Comparison of ENCODE assay signal across 23 cellular contexts in genomic region chr9:113966394-113966793, GRCh38.
A peak's percentile ranks its signal among the peaks of the same experiment; 100 is the strongest.
DNase-seq lines count a peak whose midpoint lies in the region; ATAC-seq, FAIRE-seq and TF ChIP-seq lines count a peak whose summit lies in the region.
"Had no signal": no experiment of that assay in that cellular context is flagged by ENCODE, and none has a peak within 500 bp of the region (broad histone marks: within the 10 kb centered on the region; RNA-seq: fewer than 3 reads in every experiment).

No MANE protein-coding gene starts in this region.

- no peaks in the 10 kb centered on the region for H4K20me1 ChIP-seq in HepG2 (ENCODE audit: insufficient read depth, low read length)

- H2BK15ac ChIP-seq in mesenchymal stem cell (ENCODE audit: low read depth, poor library complexity, severe bottlenecking): no peak overlapping the region

- peaks cover 58% of the 10 kb centered on the region for H3K79me1 ChIP-seq in mesenchymal stem cell (replicated peaks; ENCODE audit: low read length, poor library complexity, severe bottlenecking)

- no peak overlapping the region for H2BK12ac ChIP-seq in mesenchymal stem cell (ENCODE audit: low read length in 2 of 2)

- no peak overlapping the region for H2AK5ac ChIP-seq in mesenchymal stem cell (ENCODE audit: low read length, severe bottlenecking)

- TF ChIP-seq POLR2A in gastroesophageal sphincter (IDR thresholded peaks at IDR 0.05) (no peak), HepG2 (IDR thresholded peaks at IDR 0.05; ENCODE audit: insufficient read depth in 1 of 2, low read depth in 2 of 2, low read length in 2 of 2) (no peak), breast epithelium (IDR thresholded peaks at IDR 0.05) (no peak)

- H4K91ac ChIP-seq in mesenchymal stem cell (ENCODE audit: low read length): no peak overlapping the region

- FAIRE-seq in HepG2 (lab: Jason Lieb, UNC): peak; percentile 63
- FAIRE-seq: A549 had no signal

- 71 to 92% methylated on average over 2 to 3 of the region's 5 CpGs for WGBS in gastroesophageal sphincter (ENCODE audit: low coverage in 1 of 2), 2 donors
- no CpG with 5 or more reads among the region's 5 CpGs for WGBS in HepG2 (ENCODE audit: low lambda C conversion rate)
- WGBS in psoas muscle, 3 donors: 33 to 50% (median 38%) methylated on average over 5 of the region's 5 CpGs
- 98% methylated on average over 5 of the region's 5 CpGs for WGBS in mesenchymal stem cell

- no peak overlapping the region for H3K4me3 ChIP-seq in gastroesophageal sphincter
- H3K4me3 ChIP-seq in HepG2 (replicated peaks in 1 of 3; ENCODE audit: insufficient read depth in 1 of 3, low read depth in 2 of 3, low read length in 3 of 3): no peak overlapping the region
- H3K4me3 ChIP-seq in psoas muscle: no peak overlapping the region
- H3K4me3 ChIP-seq in mesenchymal stem cell (ENCODE audit: insufficient read depth in 1 of 2, low read depth in 1 of 2, low read length in 2 of 2): no peak overlapping the region
- no peak overlapping the region for H3K4me3 ChIP-seq in breast epithelium
- H3K4me3 ChIP-seq: A549, heart right ventricle, sigmoid colon, uterus had no signal

- no peak for TF ChIP-seq RAD21 in HepG2 (CRISPR knock-in tag; IDR thresholded peaks at IDR 0.05)

- CTCF ChIA-PET in HepG2 (lab: Yijun Ruan, JAX; ENCODE audit: low intra/inter-chr PET ratio, low total read pairs): no interaction called here

- no peak overlapping the region for H3K14ac ChIP-seq in mesenchymal stem cell (ENCODE audit: low read length in 2 of 2)

- no peak overlapping the region for H2BK120ac ChIP-seq in mesenchymal stem cell (ENCODE audit: low read depth, low read length)

- intact Hi-C loops in HepG2 (cut with micrococcal nuclease; ENCODE audit: unreplicated experiment) (loop anchor here (10.0 kb wide), 1 partner anchor 58 kb away; no protein-coding TSS in a partner anchor), psoas muscle (cut with DNase I) (loop anchor here (5.0 to 10.0 kb wide), 3 partner anchors 66 to 282 kb away; no protein-coding TSS in a partner anchor), posterior vena cava (cut with DNase I) (no loop called here), breast epithelium (cut with DNase I; ENCODE audit: low total_unique reads) (no loop called here)

- in situ Hi-C loops in HepG2 (cut with HindIII; ENCODE audit: extremely low pct_ligation_motif_present, low pct_unique_long_range_greater_than_20kb): no loop called here

- H3K4me2 ChIP-seq in HepG2 (ENCODE audit: low read depth, low read length) (peak overlapping the region; percentile 2; the same call in 1 of the 2 replicates), mesenchymal stem cell (ENCODE audit: low read length, poor library complexity, severe bottlenecking) (no peak overlapping the region)
- H3K4me2 ChIP-seq: A549 had no signal

- peak; percentile 75 for ATAC-seq in gastroesophageal sphincter
- peak; percentile 95 for ATAC-seq in HepG2
- peak; percentile 15 to 82 (median 58) for ATAC-seq in psoas muscle
- ATAC-seq: A549; activated CD4-positive, alpha-beta T cell treated with anti-CD3 and anti-CD28 coated beads for 36 hours; activated naive CD8-positive, alpha-beta T cell treated with anti-CD3 and anti-CD28 coated beads, Interleukin-2, amount 50 U/mL, for 24 hours; natural killer cell; SK-N-SH treated with all-trans-retinoic acid at 6 μM for 48 hours; stimulated activated memory B cell treated with anti-CD40 and anti-IgM and Interleukin-4, amounts not matched to agents 10 μg/mL and 1 μg/mL and 100 μg/mL, for 72 hours had no signal

- no peak overlapping the region for H3K27ac ChIP-seq in gastroesophageal sphincter
- no peak overlapping the region for H3K27ac ChIP-seq in HepG2 (ENCODE audit: extremely low read length, insufficient read depth, low read length)
- H3K27ac ChIP-seq in psoas muscle: no peak overlapping the region
- H3K27ac ChIP-seq in mesenchymal stem cell (ENCODE audit: low read length, poor library complexity, severe bottlenecking): no peak overlapping the region
- H3K27ac ChIP-seq in breast epithelium: no peak overlapping the region
- H3K27ac ChIP-seq: A549, heart right ventricle, sigmoid colon, uterus had no signal

- POLR2A ChIA-PET in HepG2 (lab: Yijun Ruan, JAX): interaction anchor here (0.7 kb wide), 1 partner anchor 15 kb away, joined by 3 read pairs; no protein-coding TSS in a partner anchor

- H3K4me1 ChIP-seq in gastroesophageal sphincter: no peaks in the 10 kb centered on the region
- H3K4me1 ChIP-seq in HepG2 (ENCODE audit: insufficient read depth, low read length): peaks cover 19% of the 10 kb centered on the region
- H3K4me1 ChIP-seq in psoas muscle: no peaks in the 10 kb centered on the region
- H3K4me1 ChIP-seq in mesenchymal stem cell (ENCODE audit: control insufficient read depth, insufficient read depth, low read depth, low read length): peaks cover 4% of the 10 kb centered on the region
- H3K4me1 ChIP-seq in breast epithelium: no peaks in the 10 kb centered on the region
- H3K4me1 ChIP-seq: A549, sigmoid colon had no signal

- no TSS peak for BruUV-seq in HepG2 (replicated peaks; lab: Mats Ljungman, UMichigan)

- H4K8ac ChIP-seq in mesenchymal stem cell (ENCODE audit: low read length): no peak overlapping the region

- H3K36me3 ChIP-seq in gastroesophageal sphincter (peaks cover 0 to 16% of the 10 kb centered on the region in 2 donors), HepG2 (replicated peaks in 1 of 2; ENCODE audit: control insufficient read depth in 1 of 2, insufficient read depth in 2 of 2, low read length in 2 of 2) (no peaks in the 10 kb centered on the region), psoas muscle (ENCODE audit: insufficient read depth in 1 of 2, low read depth in 1 of 2) (no peaks in the 10 kb centered on the region), mesenchymal stem cell (ENCODE audit: control insufficient read depth in 1 of 2, insufficient read depth in 2 of 2, low read depth in 1 of 2, low read length in 2 of 2) (peaks cover 26 to 46% of the 10 kb centered on the region in 2 experiments), breast epithelium (no peaks in the 10 kb centered on the region)
- H3K36me3 ChIP-seq: sigmoid colon, uterus had no signal

- H3K79me2 ChIP-seq in HepG2 (ENCODE audit: insufficient read depth, low read length): no peaks in the 10 kb centered on the region

- H3K27me3 ChIP-seq in gastroesophageal sphincter (no peaks in the 10 kb centered on the region), HepG2 (ENCODE audit: control insufficient read depth in 1 of 2, insufficient read depth in 2 of 2, low read length in 2 of 2) (peaks cover 0 to 10% of the 10 kb centered on the region in 2 experiments; a peak in 1 of 5 replicates), psoas muscle (ENCODE audit: insufficient read depth in 3 of 3, low read length in 2 of 3) (no peaks in the 10 kb centered on the region), mesenchymal stem cell (ENCODE audit: control insufficient read depth in 1 of 2, insufficient read depth in 1 of 2, low read length in 2 of 2) (no peaks in the 10 kb centered on the region), breast epithelium (no peaks in the 10 kb centered on the region)
- H3K27me3 ChIP-seq: heart right ventricle, sigmoid colon, uterus had no signal

- TF ChIP-seq CTCF in gastroesophageal sphincter (IDR thresholded peaks at IDR 0.05) (no peak), HepG2 (CRISPR knock-in tag; IDR thresholded peaks at IDR 0.05) (no peak), psoas muscle (IDR thresholded peaks at IDR 0.05) (no peak), breast epithelium (IDR thresholded peaks at IDR 0.05) (no peak)

- no peak overlapping the region for H3K23ac ChIP-seq in mesenchymal stem cell (ENCODE audit: low read length in 2 of 2)

- H3K9ac ChIP-seq in HepG2 (ENCODE audit: insufficient read depth, low read depth, low read length) (no peak overlapping the region), mesenchymal stem cell (ENCODE audit: low read length) (no peak overlapping the region)

- TF ChIP-seq EP300 in gastroesophageal sphincter (IDR thresholded peaks at IDR 0.05) (no peak), HepG2 (IDR thresholded peaks at IDR 0.05; ENCODE audit: low read depth in 2 of 2, low read length in 2 of 2) (no peak), HepG2 (CRISPR knock-in tag; IDR thresholded peaks at IDR 0.05; ENCODE audit: borderline replicate concordance) (no peak)

- no peak overlapping the region for H2BK5ac ChIP-seq in mesenchymal stem cell (ENCODE audit: low read depth, low read length, poor library complexity, severe bottlenecking)

- H3K4ac ChIP-seq in mesenchymal stem cell (ENCODE audit: low read depth in 1 of 2, low read length in 2 of 2): no peak overlapping the region

- H3K9me3 ChIP-seq in gastroesophageal sphincter (peaks cover 0 to 10% (median 0%) of the 10 kb centered on the region in 3 donors), HepG2 (ENCODE audit: low read length) (no peaks in the 10 kb centered on the region), psoas muscle (no peaks in the 10 kb centered on the region), mesenchymal stem cell (ENCODE audit: control insufficient read depth, low read length) (peaks cover 8% of the 10 kb centered on the region), breast epithelium (no peaks in the 10 kb centered on the region)
- H3K9me3 ChIP-seq: uterus had no signal

- peak; percentile 66 for DNase-seq in HuH-7 (ENCODE audit: low spot score)
- DNase-seq in HepG2 (ENCODE audit: low spot score): peak; percentile 32
- peak; percentile 46 to 74 for DNase-seq in psoas muscle
- no peak for DNase-seq in posterior vena cava (ENCODE audit: low spot score)
- no peak for DNase-seq in activated CD4-positive, alpha-beta T cell treated with anti-CD3 and anti-CD28 coated beads for 4 hours
- no peak for DNase-seq in mesenchymal stem cell
- DNase-seq in breast epithelium (ENCODE audit: low spot score in 2 of 2): no peak
- DNase-seq: activated CD4-positive, alpha-beta T cell treated with anti-CD3 and anti-CD28 coated beads for 36 hours; activated effector memory CD4-positive, alpha-beta T cell treated with anti-CD3 and anti-CD28 coated beads, Interleukin-2, amount 50 U/mL, for 16 hours; activated naive CD8-positive, alpha-beta T cell treated with anti-CD3 and anti-CD28 coated beads, Interleukin-2, amount 50 U/mL, for 24 hours; activated T-cell treated with anti-CD3 and anti-CD28 coated beads for 4 hours; CD8-positive, alpha-beta memory T cell; heart right ventricle; Karpas-422; natural killer cell; NCI-H1417 treated with DMSO at 0.1 percent for 48 hours; sigmoid colon; stimulated activated CD4-positive, alpha-beta T cell treated with anti-CD3 and anti-CD28 coated beads, Interleukin-4, amount 100 ng/mL, for 4 hours; uterus had no signal

- H3K18ac ChIP-seq in mesenchymal stem cell (ENCODE audit: low read depth in 1 of 2, low read length in 2 of 2): no peak overlapping the region

- no peak overlapping the region for H2AFZ ChIP-seq in HepG2 (ENCODE audit: low read length)
- no peak overlapping the region for H2AFZ ChIP-seq in mesenchymal stem cell (ENCODE audit: low read depth, low read length)

TF ChIP-seq in HepG2, 621 proteins besides CTCF, POLR2A, EP300 and RAD21 (continues in another document):
- TF ChIP-seq KDM3A (CRISPR knock-in tag; IDR thresholded peaks at IDR 0.05; ENCODE audit: low read depth): no peak
- no peak for TF ChIP-seq KDM2A (CRISPR knock-in tag; IDR thresholded peaks at IDR 0.05; ENCODE audit: borderline replicate concordance, low read depth)
- TF ChIP-seq FOXP1 (IDR thresholded peaks at IDR 0.05): no peak
- no peak for TF ChIP-seq FOXP1 (CRISPR knock-in tag; IDR thresholded peaks at IDR 0.05)

Comparison
In these comparisons a context has a peak if more than half of its experiments do, and no peak if none do; other contexts are left out.
1. DNase-seq: peak in HuH-7 (single experiment), HepG2 (single experiment) and psoas muscle (2 of 2); none in posterior vena cava (single experiment), activated CD4-positive, alpha-beta T cell treated with anti-CD3 and anti-CD28 coated beads for 4 hours (0 of 2), mesenchymal stem cell (single experiment) and breast epithelium (0 of 2).
2. intact Hi-C loops: an anchor here in HepG2 (10.0 kb wide) and psoas muscle (5.0 to 10.0 kb wide); none called in posterior vena cava and breast epithelium.
3. Peak in every context shown above with its lines, with median percentiles within 50 percentile points of each other: ATAC-seq.